In the genomic region with DNA sequence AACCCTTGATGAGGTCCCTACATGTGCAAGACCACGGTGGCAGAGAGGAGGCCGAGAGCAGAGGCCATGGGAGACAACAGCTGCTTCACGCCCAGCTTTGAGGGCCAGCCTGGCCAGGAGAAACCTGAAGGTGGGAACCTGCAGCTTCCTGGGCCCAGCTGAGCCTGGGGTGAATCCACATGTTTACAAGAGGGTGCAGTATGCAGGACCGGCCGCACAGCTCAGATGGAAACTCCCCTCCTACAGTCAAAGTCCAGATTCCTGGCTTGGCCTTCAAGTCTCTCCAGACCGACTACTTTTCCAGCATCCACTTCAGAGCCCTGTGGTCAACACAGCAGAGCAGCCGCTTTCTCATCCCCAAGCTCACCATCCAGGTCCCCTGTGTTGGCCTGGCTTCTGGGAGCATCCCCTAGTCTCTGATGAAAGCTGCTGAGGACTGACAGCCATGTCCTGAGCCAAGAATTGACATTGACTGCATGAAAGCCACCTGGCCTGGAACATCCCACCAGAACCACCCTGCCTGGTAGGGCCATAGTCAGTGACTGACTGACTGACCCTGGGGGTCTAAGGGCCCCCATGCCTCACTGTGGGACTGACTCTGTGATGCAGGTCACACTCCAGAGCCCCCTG, we compare ENCODE assay signal across 25 cellular contexts. TPM values are rescaled to one million over a fixed set of nuclear protein-coding genes. Genes with fewer than 3 reads are reported as not detected.
DNase-seq lines count a peak whose midpoint lies in the region; TF ChIP-seq lines count a peak whose summit lies in the region.
"Had no signal": no experiment of that assay in that cellular context is flagged by ENCODE, and none has a peak within 500 bp of the region (broad histone marks: within the 10 kb centered on the region; RNA-seq: fewer than 3 reads in every experiment).

No MANE protein-coding gene starts in this region.

- DNase-seq in HuH-7.5 (ENCODE audit: low spot score): peak; percentile 57
- DNase-seq in fibroblast of lung (ENCODE audit: low read depth in 2 of 2): no peak
- DNase-seq in neural progenitor cell (ENCODE audit: low spot score): no peak
- no peak for DNase-seq in NCI-H1105 treated with DMSO at 0.1 percent for 48 hours (lab: John Stamatoyannopoulos, UW)
- DNase-seq in AG08395 (ENCODE audit: low spot score): no peak
- no peak for DNase-seq in HK-2 (ENCODE audit: unreplicated experiment)
- DNase-seq in central memory CD4-positive, alpha-beta T cell: no peak
- DNase-seq: BE2C; Calu3; CD8-positive, alpha-beta memory T cell; DMS153; H9; Karpas-422; NCI-H1092 treated with DMSO at 0.1 percent for 48 hours; NCI-H1436 treated with DMSO at 0.1 percent for 48 hours; NCI-H1930; NCI-H446; NCI-H524 treated with DMSO at 0.1 percent for 48 hours; NCI-H774; NK-92 treated with Interleukin-12 subunit alpha and Interleukin-12 subunit beta, amount 100 ng/mL, for 24 hours; PC-3; SK-N-SH; SW 1271 had no signal

- H3K4me1 ChIP-seq in fibroblast of lung (ENCODE audit: control insufficient read depth, extremely low read depth, insufficient read depth, low read length) (no peaks in the 10 kb centered on the region), neural progenitor cell (peaks cover 24% of the 10 kb centered on the region)

- H3K27ac ChIP-seq in fibroblast of lung (ENCODE audit: insufficient read depth, low read length) (no peak overlapping the region), neural progenitor cell (no peak overlapping the region)

- H3K9me3 ChIP-seq in fibroblast of lung (ENCODE audit: control insufficient read depth, insufficient read depth, low read depth, low read length) (no peaks in the 10 kb centered on the region), neural progenitor cell (ENCODE audit: low read depth) (no peaks in the 10 kb centered on the region)
- H3K9me3 ChIP-seq: BE2C, SK-N-SH had no signal

- H3K27me3 Mint-ChIP-seq in neural progenitor cell (ENCODE audit: insufficient read depth, low read depth): peaks cover 6% of the 10 kb centered on the region

- peaks cover 4% of the 10 kb centered on the region for H3F3A ChIP-seq in neural progenitor cell (ENCODE audit: low read depth)

- peaks cover 51% of the 10 kb centered on the region for H3K4me1 Mint-ChIP-seq in neural progenitor cell
- H3K4me1 Mint-ChIP-seq: CD14-positive monocyte; CD8-positive, alpha-beta memory T cell had no signal

- peak overlapping the region; percentile 74 for H3K4me3 Mint-ChIP-seq in neural progenitor cell
- H3K4me3 Mint-ChIP-seq: CD14-positive monocyte; CD8-positive, alpha-beta memory T cell; GM23338 had no signal

- no peaks in the 10 kb centered on the region for H3K79me2 ChIP-seq in fibroblast of lung (ENCODE audit: control insufficient read depth, insufficient read depth, low read length)
- no peaks in the 10 kb centered on the region for H3K79me2 ChIP-seq in neural progenitor cell (ENCODE audit: low read depth)

- H3K9ac ChIP-seq in fibroblast of lung (ENCODE audit: insufficient read depth, low read length) (no peak overlapping the region), neural progenitor cell (no peak overlapping the region)
- H3K9ac ChIP-seq: SK-N-SH had no signal

- H3K4me3 ChIP-seq in fibroblast of lung (replicated peaks in 1 of 4; ENCODE audit: control extremely low read depth in 1 of 4, insufficient read depth in 1 of 4, low read depth in 3 of 4, low read length in 4 of 4) (no peak overlapping the region), neural progenitor cell (no peak overlapping the region)
- H3K4me3 ChIP-seq: GM23338 had no signal

- H2AFZ ChIP-seq in fibroblast of lung (ENCODE audit: low read length): no peak overlapping the region
- H2AFZ ChIP-seq in neural progenitor cell (replicated peaks): no peak overlapping the region
- H2AFZ ChIP-seq: GM23338 had no signal

- TF ChIP-seq CTCF in fibroblast of lung (conservative IDR thresholded peaks at IDR 0.05 in 1 of 2, IDR thresholded peaks at IDR 0.05 in 1 of 2; ENCODE audit: low read depth in 1 of 2, low read length in 2 of 2) (no peak), neural progenitor cell (IDR thresholded peaks at IDR 0.05) (no peak)

- H3K36me3 ChIP-seq in fibroblast of lung (ENCODE audit: control insufficient read depth, insufficient read depth, low read length) (no peaks in the 10 kb centered on the region), neural progenitor cell (no peaks in the 10 kb centered on the region)
- H3K36me3 ChIP-seq: BE2C had no signal

- no peaks in the 10 kb centered on the region for H3K9me3 Mint-ChIP-seq in neural progenitor cell
- H3K9me3 Mint-ChIP-seq: CD8-positive, alpha-beta memory T cell had no signal

- no peaks in the 10 kb centered on the region for H4K20me1 ChIP-seq in fibroblast of lung (ENCODE audit: control insufficient read depth, extremely low read depth, insufficient read depth, low read length)
- H4K20me1 ChIP-seq in neural progenitor cell (ENCODE audit: low read depth): no peaks in the 10 kb centered on the region

- peaks cover 4% of the 10 kb centered on the region for H3K27me3 ChIP-seq in fibroblast of lung (ENCODE audit: control insufficient read depth, insufficient read depth, low read length)
- H3K27me3 ChIP-seq in neural progenitor cell: no peaks in the 10 kb centered on the region
- H3K27me3 ChIP-seq: BE2C had no signal

- peak overlapping the region; percentile 27 for H3K4me2 ChIP-seq in fibroblast of lung (ENCODE audit: extremely low read depth, insufficient read depth, low read length)
- H3K4me2 ChIP-seq in neural progenitor cell: no peak overlapping the region
- H3K4me2 ChIP-seq: GM23338, SK-N-SH had no signal

- no peaks in the 10 kb centered on the region for H3K36me3 Mint-ChIP-seq in neural progenitor cell
- H3K36me3 Mint-ChIP-seq: CD14-positive monocyte; CD8-positive, alpha-beta memory T cell had no signal

- H3K27ac Mint-ChIP-seq in neural progenitor cell: peak overlapping the region; percentile 95
- H3K27ac Mint-ChIP-seq: CD14-positive monocyte; CD8-positive, alpha-beta memory T cell; GM23338; H9 had no signal

RNA-seq across cellular contexts. Expression of a gene that starts 39.5 kb away (rescaled TPM):
- total RNA-seq in fibroblast of lung (127 and 548 TPM in 2 replicates), neural progenitor cell (ENCODE audit: low replicate concordance) (85.0 and 94.0 TPM in 2 replicates)
- 322 and 523 TPM in 2 replicates for polyA plus RNA-seq in fibroblast of lung
- 342 and 554 TPM in 2 replicates for polyA plus RNA-seq in fibroblast of lung (2012)
- polyA minus RNA-seq in fibroblast of lung (ENCODE audit: low replicate concordance): 590 and 1,076 TPM in 2 replicates
- polyA plus RNA-seq: CD14-positive monocyte had no signal
